26 cellular contexts compared by ENCODE assay signal in genomic region chr11:46743043-46743442, GRCh38. TPM values are rescaled to one million over a fixed set of nuclear protein-coding genes. Genes with fewer than 3 reads are reported as not detected.
"Had no signal": no experiment of that assay in that cellular context is flagged by ENCODE, and none has a peak within 500 bp of the region (broad histone marks: within the 10 kb centered on the region; RNA-seq: fewer than 3 reads in every experiment).

No MANE protein-coding gene starts in this region.

- FAIRE-seq: TTC549 had no signal

- H3K27ac Mint-ChIP-seq: activated B cell treated with CpG ODN at 0.5 μM for 24 hours; activated CD4-positive, alpha-beta memory T cell treated with anti-CD3 and anti-CD28 coated beads for 36 hours; activated CD4-positive, alpha-beta T cell treated with anti-CD3 and anti-CD28 coated beads, Interleukin-2, amount 10 ng/mL, durations not matched to agents 7 days and 5 days; activated naive CD4-positive, alpha-beta T cell treated with anti-CD3 and anti-CD28 coated beads, Interleukin-2, amount 10 ng/mL, durations not matched to agents 7 days and 5 days; activated naive CD8-positive, alpha-beta T cell treated with anti-CD3 and anti-CD28 coated beads for 36 hours; activated T-helper 2 cell treated with anti-CD3 and anti-CD28 coated beads, Interferon-gamma antibody, Interleukin-2, Interleukin-4, amounts not matched to agents 10 μg/mL and 5 μg/mL and 100 μg/mL, durations not matched to agents 14 hours and 24 hours and 36 hours; T-helper 17 cell had no signal

- H3K4me3 Mint-ChIP-seq: activated B cell treated with CpG ODN at 0.5 μM for 24 hours; activated CD4-positive, alpha-beta memory T cell treated with anti-CD3 and anti-CD28 coated beads for 36 hours; activated CD4-positive, alpha-beta T cell treated with anti-CD3 and anti-CD28 coated beads, Interleukin-2, amount 10 ng/mL, durations not matched to agents 7 days and 5 days; activated naive CD4-positive, alpha-beta T cell treated with anti-CD3 and anti-CD28 coated beads, Interleukin-2, amount 10 ng/mL, durations not matched to agents 7 days and 5 days; activated naive CD8-positive, alpha-beta T cell treated with anti-CD3 and anti-CD28 coated beads for 36 hours; T-helper 17 cell had no signal

- H3K4me3 ChIP-seq: Peyer's patch, SJSA1 had no signal

- H3K9me3 Mint-ChIP-seq: activated B cell treated with CpG ODN at 0.5 μM for 24 hours; activated CD4-positive, alpha-beta memory T cell treated with anti-CD3 and anti-CD28 coated beads for 36 hours; activated CD4-positive, alpha-beta T cell treated with anti-CD3 and anti-CD28 coated beads, Interleukin-2, amount 10 ng/mL, durations not matched to agents 7 days and 5 days; activated naive CD4-positive, alpha-beta T cell treated with anti-CD3 and anti-CD28 coated beads, Interleukin-2, amount 10 ng/mL, durations not matched to agents 7 days and 5 days; activated naive CD8-positive, alpha-beta T cell treated with anti-CD3 and anti-CD28 coated beads for 36 hours; activated T-helper 2 cell treated with anti-CD3 and anti-CD28 coated beads, Interferon-gamma antibody, Interleukin-2, Interleukin-4, amounts not matched to agents 10 μg/mL and 5 μg/mL and 100 μg/mL, durations not matched to agents 14 hours and 24 hours and 36 hours had no signal

- H3K9me3 ChIP-seq: Peyer's patch, SJSA1 had no signal

- H3K4me1 Mint-ChIP-seq: activated B cell treated with CpG ODN at 0.5 μM for 24 hours; activated CD4-positive, alpha-beta T cell treated with anti-CD3 and anti-CD28 coated beads, Interleukin-2, amount 10 ng/mL, durations not matched to agents 7 days and 5 days; activated naive CD4-positive, alpha-beta T cell treated with anti-CD3 and anti-CD28 coated beads, Interleukin-2, amount 10 ng/mL, durations not matched to agents 7 days and 5 days; activated naive CD8-positive, alpha-beta T cell treated with anti-CD3 and anti-CD28 coated beads for 36 hours had no signal

- H3K27ac ChIP-seq: RWPE1, SJSA1 had no signal

- H3K4me1 ChIP-seq: Peyer's patch, SJSA1 had no signal

- H3K27me3 ChIP-seq: Peyer's patch, SJSA1 had no signal

- H3K27me3 Mint-ChIP-seq: activated B cell treated with CpG ODN at 0.5 μM for 24 hours; activated CD4-positive, alpha-beta memory T cell treated with anti-CD3 and anti-CD28 coated beads for 36 hours; activated CD4-positive, alpha-beta T cell treated with anti-CD3 and anti-CD28 coated beads, Interleukin-2, amount 10 ng/mL, durations not matched to agents 7 days and 5 days; activated naive CD4-positive, alpha-beta T cell treated with anti-CD3 and anti-CD28 coated beads, Interleukin-2, amount 10 ng/mL, durations not matched to agents 7 days and 5 days; activated naive CD8-positive, alpha-beta T cell treated with anti-CD3 and anti-CD28 coated beads for 36 hours; T-helper 17 cell had no signal

- DNase-seq: activated B cell treated with CpG ODN at 0.5 μM for 24 hours; activated CD4-positive, alpha-beta memory T cell treated with anti-CD3 and anti-CD28 coated beads for 36 hours; activated CD4-positive, alpha-beta T cell treated with anti-CD3 and anti-CD28 coated beads, Interleukin-2, amount 10 ng/mL, durations not matched to agents 7 days and 5 days; activated CD8-positive, alpha-beta memory T cell treated with anti-CD3 and anti-CD28 coated beads for 24 hours; activated gamma-delta T cell treated with Interleukin-2 at 50 U/mL for 16 hours; activated naive CD4-positive, alpha-beta T cell treated with anti-CD3 and anti-CD28 coated beads, Interleukin-2, amount 10 ng/mL, durations not matched to agents 7 days and 5 days; activated naive CD8-positive, alpha-beta T cell treated with anti-CD3 and anti-CD28 coated beads for 36 hours; activated T-cell treated with anti-CD3 and anti-CD28 coated beads, Interleukin-2, amount 50 U/mL, for 48 hours; Kasumi-1; KBM-7; NCI-H1048; NCI-H1694; NCI-H2029; NCI-H510A treated with DMSO at 0.1 percent for 48 hours; NK-92 treated with Interleukin-12 subunit alpha and Interleukin-12 subunit beta, amount 100 ng/mL, for 24 hours; Peyer's patch; SHP77; T-helper 17 cell; T1000 had no signal

- ATAC-seq: SK-N-SH treated with all-trans-retinoic acid at 6 μM for 48 hours, T-helper 17 cell had no signal

RNA-seq across cellular contexts. Expression of gene F2, which starts 24.0 kb away (rescaled TPM):
- total RNA-seq: activated B cell treated with CpG ODN at 0.5 μM for 24 hours; activated naive CD8-positive, alpha-beta T cell treated with anti-CD3 and anti-CD28 coated beads for 36 hours; IMR-90; SJSA1; T-helper 17 cell had no signal
- polyA plus RNA-seq: adipose tissue, IMR-90 had no signal
